ENCODE assay signal across 9 cellular contexts in the genomic region with DNA sequence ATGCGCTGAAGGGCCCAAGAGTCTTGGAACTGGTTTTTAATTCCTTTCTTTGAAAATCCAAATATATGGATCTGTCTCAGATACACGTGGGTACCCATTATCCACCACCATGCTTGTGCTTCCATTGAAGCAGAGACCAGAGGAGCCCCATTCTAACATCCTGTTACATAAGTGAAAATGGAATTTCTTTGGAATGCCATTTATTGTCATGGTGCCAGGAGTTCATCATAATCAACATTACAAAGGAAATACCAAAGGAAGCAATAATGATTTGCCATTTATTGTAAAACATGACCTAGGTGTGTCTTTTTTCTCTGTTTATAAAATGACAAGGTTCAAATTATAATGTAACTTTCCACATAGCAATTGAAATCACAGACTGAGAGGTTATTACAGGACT.
DNase-seq lines count a peak whose midpoint lies in the region; ATAC-seq and FAIRE-seq lines count a peak whose summit lies in the region.
"Had no signal": no experiment of that assay in that cellular context is flagged by ENCODE, and none has a peak within 500 bp of the region (broad histone marks: within the 10 kb centered on the region; RNA-seq: fewer than 3 reads in every experiment).

No MANE protein-coding gene starts in this region.

- no peak for ATAC-seq in GM21515 (IDR thresholded peaks at IDR 0.05; ENCODE audit: unreplicated experiment)

- DNase-seq in HS-5 (ENCODE audit: low read depth) (peak; percentile 87), amniotic epithelial cell (ENCODE audit: low read depth) (peak; percentile 45), glomerular endothelial cell (ENCODE audit: extremely low read depth, low read depth, low spot score) (peak; percentile 96), small intestine (peak; percentile 40), NCI-H774 (lab: John Stamatoyannopoulos, UW) (no peak), cerebellar cortex (ENCODE audit: low spot score) (no peak)
- DNase-seq: activated effector memory CD4-positive, alpha-beta T cell treated with Interleukin-2 at 50 U/mL for 16 hours; OCI-M1 had no signal

- no peaks in the 10 kb centered on the region for H3K9me3 ChIP-seq in small intestine (ENCODE audit: control insufficient read depth, low read depth)

- no peak overlapping the region for H3K4me3 ChIP-seq in small intestine (ENCODE audit: low read depth in 1 of 2, low read length in 2 of 2)

- H3K4me1 ChIP-seq in small intestine (ENCODE audit: control insufficient read depth in 2 of 2, insufficient read depth in 1 of 2, low read depth in 1 of 2, low read length in 1 of 2): peaks cover 0 to 3% of the 10 kb centered on the region in 2 donors

- no peak for FAIRE-seq in small intestine (lab: Jason Lieb, UNC)

- no peaks in the 10 kb centered on the region for H3K27me3 ChIP-seq in small intestine (ENCODE audit: control insufficient read depth in 2 of 2, insufficient read depth in 2 of 2, low read length in 2 of 2)

- H3K27ac ChIP-seq in small intestine (ENCODE audit: low read depth in 1 of 2, low read length in 1 of 2): no peak overlapping the region

- WGBS in small intestine, 3 donors: 75 to 79% (median 77%) methylated on average over 2 of the region's 2 CpGs

- H3K36me3 ChIP-seq in small intestine (ENCODE audit: control insufficient read depth in 2 of 2, insufficient read depth in 2 of 2, low read length in 2 of 2): no peaks in the 10 kb centered on the region

Comparison
In these comparisons a context has a peak if more than half of its experiments do, and no peak if none do; other contexts are left out.
1. DNase-seq: peak in HS-5 (single experiment), amniotic epithelial cell (single experiment), glomerular endothelial cell (single experiment) and small intestine (single experiment); none in NCI-H774 (single experiment) and cerebellar cortex (single experiment).